In genomic region chr13:49300716-49301589, GRCh38 we compare ENCODE assay signal across 1 cellular context.
TF ChIP-seq lines count a peak whose summit lies in the region.

No MANE protein-coding gene starts in this region.

TF ChIP-seq in K562, 482 proteins besides CTCF, POLR2A, EP300 and RAD21 (continued from another document and continues in another):
- TF ChIP-seq, protein P1, sequence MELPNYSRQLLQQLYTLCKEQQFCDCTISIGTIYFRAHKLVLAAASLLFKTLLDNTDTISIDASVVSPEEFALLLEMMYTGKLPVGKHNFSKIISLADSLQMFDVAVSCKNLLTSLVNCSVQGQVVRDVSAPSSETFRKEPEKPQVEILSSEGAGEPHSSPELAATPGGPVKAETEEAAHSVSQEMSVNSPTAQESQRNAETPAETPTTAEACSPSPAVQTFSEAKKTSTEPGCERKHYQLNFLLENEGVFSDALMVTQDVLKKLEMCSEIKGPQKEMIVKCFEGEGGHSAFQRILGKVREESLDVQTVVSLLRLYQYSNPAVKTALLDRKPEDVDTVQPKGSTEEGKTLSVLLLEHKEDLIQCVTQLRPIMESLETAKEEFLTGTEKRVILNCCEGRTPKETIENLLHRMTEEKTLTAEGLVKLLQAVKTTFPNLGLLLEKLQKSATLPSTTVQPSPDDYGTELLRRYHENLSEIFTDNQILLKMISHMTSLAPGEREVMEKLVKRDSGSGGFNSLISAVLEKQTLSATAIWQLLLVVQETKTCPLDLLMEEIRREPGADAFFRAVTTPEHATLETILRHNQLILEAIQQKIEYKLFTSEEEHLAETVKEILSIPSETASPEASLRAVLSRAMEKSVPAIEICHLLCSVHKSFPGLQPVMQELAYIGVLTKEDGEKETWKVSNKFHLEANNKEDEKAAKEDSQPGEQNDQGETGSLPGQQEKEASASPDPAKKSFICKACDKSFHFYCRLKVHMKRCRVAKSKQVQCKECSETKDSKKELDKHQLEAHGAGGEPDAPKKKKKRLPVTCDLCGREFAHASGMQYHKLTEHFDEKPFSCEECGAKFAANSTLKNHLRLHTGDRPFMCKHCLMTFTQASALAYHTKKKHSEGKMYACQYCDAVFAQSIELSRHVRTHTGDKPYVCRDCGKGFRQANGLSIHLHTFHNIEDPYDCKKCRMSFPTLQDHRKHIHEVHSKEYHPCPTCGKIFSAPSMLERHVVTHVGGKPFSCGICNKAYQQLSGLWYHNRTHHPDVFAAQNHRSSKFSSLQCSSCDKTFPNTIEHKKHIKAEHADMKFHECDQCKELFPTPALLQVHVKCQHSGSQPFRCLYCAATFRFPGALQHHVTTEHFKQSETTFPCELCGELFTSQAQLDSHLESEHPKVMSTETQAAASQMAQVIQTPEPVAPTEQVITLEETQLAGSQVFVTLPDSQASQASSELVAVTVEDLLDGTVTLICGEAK (IDR thresholded peaks at IDR 0.05): no peak
- TF ChIP-seq, protein P1 (CRISPR knock-in tag; IDR thresholded peaks at IDR 0.05): no peak
- TF ChIP-seq ZFP30 (CRISPR knock-in tag; IDR thresholded peaks at IDR 0.05; ENCODE audit: borderline replicate concordance) (no peak), ZNF174 (CRISPR knock-in tag; IDR thresholded peaks at IDR 0.05) (no peak), ZNF780A (CRISPR knock-in tag; IDR thresholded peaks at IDR 0.05) (no peak), LARP7 (IDR thresholded peaks at IDR 0.05) (no peak), HES1 (IDR thresholded peaks at IDR 0.05; ENCODE audit: low read depth) (no peak), CHD1 (IDR thresholded peaks at IDR 0.05; ENCODE audit: low read length) (no peak), CXXC5 (CRISPR knock-in tag; IDR thresholded peaks at IDR 0.05) (no peak), CCAR2 (IDR thresholded peaks at IDR 0.05; ENCODE audit: low read depth, low read length) (no peak), ZNF586 (CRISPR knock-in tag; conservative IDR thresholded peaks at IDR 0.05) (no peak), ZFP36 (IDR thresholded peaks at IDR 0.05; ENCODE audit: low read depth, low read length, partially characterized antibody) (peak; percentile 47), CBX3 (IDR thresholded peaks at IDR 0.05; ENCODE audit: borderline replicate concordance in 1 of 2, low read length in 2 of 2) (no peak), NUFIP1 (IDR thresholded peaks at IDR 0.05; ENCODE audit: partially characterized antibody) (no peak), CSDE1 (IDR thresholded peaks at IDR 0.05) (no peak), ZNF24 (IDR thresholded peaks at IDR 0.05) (no peak), TEAD1 (CRISPR knock-in tag; IDR thresholded peaks at IDR 0.05) (no peak), STAT5B (CRISPR knock-in tag; IDR thresholded peaks at IDR 0.05) (no peak), SRSF9 (IDR thresholded peaks at IDR 0.05; ENCODE audit: borderline replicate concordance, low read depth, low read length) (no peak), PBX2 (CRISPR knock-in tag; IDR thresholded peaks at IDR 0.05; ENCODE audit: low read depth) (no peak), PBX2 (tag; conservative IDR thresholded peaks at IDR 0.05; ENCODE audit: low read depth) (no peak), PML (IDR thresholded peaks at IDR 0.05; ENCODE audit: low read length) (no peak), ZBTB7A (IDR thresholded peaks at IDR 0.05; ENCODE audit: borderline replicate concordance, control insufficient read depth, low read depth, low read length) (no peak), ZNF589 (CRISPR knock-in tag; IDR thresholded peaks at IDR 0.05; ENCODE audit: low read depth) (no peak), MLLT1 (IDR thresholded peaks at IDR 0.05) (no peak), ZZZ3 (IDR thresholded peaks at IDR 0.05) (no peak), RBM22 (IDR thresholded peaks at IDR 0.05; ENCODE audit: low read depth, low read length, poor library complexity, severe bottlenecking) (no peak), ARID3B (CRISPR knock-in tag; IDR thresholded peaks at IDR 0.05; ENCODE audit: borderline replicate concordance) (no peak), MAZ (CRISPR knock-in tag; conservative IDR thresholded peaks at IDR 0.05 in 1 of 2, IDR thresholded peaks at IDR 0.05 in 1 of 2) (peak; percentile 16 to 66; a peak in 2 of 4 replicates), ZC3H8 (IDR thresholded peaks at IDR 0.05) (no peak), ZNF212 (CRISPR knock-in tag; IDR thresholded peaks at IDR 0.05) (no peak), ARID4B (CRISPR knock-in tag; IDR thresholded peaks at IDR 0.05) (peak; percentile 40; the same call in 1 of the 2 replicates), HDAC6 (IDR thresholded peaks at IDR 0.05; ENCODE audit: low read depth, low read length) (no peak), U2AF1 (optimal IDR thresholded peaks at IDR 0.05; ENCODE audit: low read depth, low read length) (no peak), MTA1 (IDR thresholded peaks at IDR 0.05; ENCODE audit: borderline replicate concordance) (no peak), SNAPC5 (CRISPR knock-in tag; IDR thresholded peaks at IDR 0.05) (no peak), BRD9 (IDR thresholded peaks at IDR 0.05; ENCODE audit: low read depth, partially characterized antibody) (peak; percentile 39), ESRRA (IDR thresholded peaks at IDR 0.05; ENCODE audit: borderline replicate concordance, low read depth) (0 out of 2 replicates have a peak, but pooled peaks have one; percentile 26)
- TF ChIP-seq, protein P2, sequence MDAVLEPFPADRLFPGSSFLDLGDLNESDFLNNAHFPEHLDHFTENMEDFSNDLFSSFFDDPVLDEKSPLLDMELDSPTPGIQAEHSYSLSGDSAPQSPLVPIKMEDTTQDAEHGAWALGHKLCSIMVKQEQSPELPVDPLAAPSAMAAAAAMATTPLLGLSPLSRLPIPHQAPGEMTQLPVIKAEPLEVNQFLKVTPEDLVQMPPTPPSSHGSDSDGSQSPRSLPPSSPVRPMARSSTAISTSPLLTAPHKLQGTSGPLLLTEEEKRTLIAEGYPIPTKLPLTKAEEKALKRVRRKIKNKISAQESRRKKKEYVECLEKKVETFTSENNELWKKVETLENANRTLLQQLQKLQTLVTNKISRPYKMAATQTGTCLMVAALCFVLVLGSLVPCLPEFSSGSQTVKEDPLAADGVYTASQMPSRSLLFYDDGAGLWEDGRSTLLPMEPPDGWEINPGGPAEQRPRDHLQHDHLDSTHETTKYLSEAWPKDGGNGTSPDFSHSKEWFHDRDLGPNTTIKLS (IDR thresholded peaks at IDR 0.05; ENCODE audit: borderline replicate concordance, low read depth): no peak
- TF ChIP-seq, protein P3, sequence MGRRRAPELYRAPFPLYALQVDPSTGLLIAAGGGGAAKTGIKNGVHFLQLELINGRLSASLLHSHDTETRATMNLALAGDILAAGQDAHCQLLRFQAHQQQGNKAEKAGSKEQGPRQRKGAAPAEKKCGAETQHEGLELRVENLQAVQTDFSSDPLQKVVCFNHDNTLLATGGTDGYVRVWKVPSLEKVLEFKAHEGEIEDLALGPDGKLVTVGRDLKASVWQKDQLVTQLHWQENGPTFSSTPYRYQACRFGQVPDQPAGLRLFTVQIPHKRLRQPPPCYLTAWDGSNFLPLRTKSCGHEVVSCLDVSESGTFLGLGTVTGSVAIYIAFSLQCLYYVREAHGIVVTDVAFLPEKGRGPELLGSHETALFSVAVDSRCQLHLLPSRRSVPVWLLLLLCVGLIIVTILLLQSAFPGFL (CRISPR knock-in tag; IDR thresholded peaks at IDR 0.05): no peak
